In the genomic region with DNA sequence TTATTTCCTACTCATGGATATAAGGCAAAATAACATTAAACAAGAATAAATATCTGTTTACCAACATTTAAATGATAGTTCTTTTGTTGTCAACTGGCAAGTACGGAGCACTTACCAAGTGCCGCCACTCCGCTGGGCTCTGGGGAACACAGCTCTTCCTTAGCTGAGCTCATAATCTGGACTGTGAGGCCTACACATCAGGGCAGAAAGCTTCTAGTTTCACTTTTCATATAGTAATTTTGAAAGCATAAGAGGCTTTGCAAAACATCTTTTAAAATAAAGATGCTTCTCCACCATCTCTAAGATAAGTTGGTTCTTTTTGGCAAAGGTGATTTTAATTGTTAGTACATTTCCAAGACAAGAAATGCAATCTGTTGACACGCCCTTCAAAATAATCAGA, we compare ENCODE assay signal across 8 cellular contexts.
DNase-seq lines count a peak whose midpoint lies in the region; ATAC-seq, FAIRE-seq and TF ChIP-seq lines count a peak whose summit lies in the region.

No MANE protein-coding gene starts in this region.

- ATAC-seq in HepG2 (no peak), HG03159 (IDR thresholded peaks at IDR 0.05; ENCODE audit: unreplicated experiment) (peak; percentile 53)

- H3K36me3 ChIP-seq in liver (ENCODE audit: control insufficient read depth in 4 of 4, insufficient read depth in 3 of 4, low read depth in 1 of 4, low read length in 3 of 4) (no peaks in the 10 kb centered on the region), HepG2 (replicated peaks in 1 of 2; ENCODE audit: control insufficient read depth in 1 of 2, insufficient read depth in 2 of 2, low read length in 2 of 2) (no peaks in the 10 kb centered on the region), ovary (no peaks in the 10 kb centered on the region)

- H2AFZ ChIP-seq in HepG2 (ENCODE audit: low read length), result no peak overlapping the region

- no TSS peak for BruUV-seq in HepG2 (replicated peaks; lab: Mats Ljungman, UMichigan)

- intact Hi-C loops in HepG2 (cut with micrococcal nuclease; ENCODE audit: unreplicated experiment), result no loop called here
- intact Hi-C loops in ovary (cut with DNase I), result loop anchor here in 1 of 4 donors (5.0 kb wide), 1 partner anchor 34 kb away; no protein-coding TSS in a partner anchor

- TF ChIP-seq EP300 in HepG2 (IDR thresholded peaks at IDR 0.05; ENCODE audit: low read depth in 2 of 2, low read length in 2 of 2), result no peak
- TF ChIP-seq EP300 in HepG2 (CRISPR knock-in tag; IDR thresholded peaks at IDR 0.05; ENCODE audit: borderline replicate concordance), result no peak
- no peak for TF ChIP-seq EP300 in ovary (IDR thresholded peaks at IDR 0.05)

- H3K79me2 ChIP-seq in HepG2 (ENCODE audit: insufficient read depth, low read length), result no peaks in the 10 kb centered on the region

- TF ChIP-seq POLR2A in HepG2 (IDR thresholded peaks at IDR 0.05; ENCODE audit: insufficient read depth in 1 of 2, low read depth in 2 of 2, low read length in 2 of 2) (no peak), ovary (IDR thresholded peaks at IDR 0.05) (no peak)

- FAIRE-seq in HepG2 (lab: Jason Lieb, UNC), result no peak

- 69% methylated on average over 4 of the region's 4 CpGs for WGBS in liver
- WGBS in HepG2 (ENCODE audit: low lambda C conversion rate), result 66% methylated on average over 4 of the region's 4 CpGs
- 6 to 9% (median 8%) methylated on average over 4 of the region's 4 CpGs for WGBS in ovary, 3 donors

- TF ChIP-seq CTCF in liver (IDR thresholded peaks at IDR 0.05; ENCODE audit: low read depth, low read length, missing input control) (no peak), HepG2 (CRISPR knock-in tag; IDR thresholded peaks at IDR 0.05) (no peak), ovary (IDR thresholded peaks at IDR 0.05) (no peak)

- TF ChIP-seq RAD21 in liver (IDR thresholded peaks at IDR 0.05), result no peak
- TF ChIP-seq RAD21 in HepG2 (CRISPR knock-in tag; IDR thresholded peaks at IDR 0.05), result no peak

- CTCF ChIA-PET in HepG2 (lab: Yijun Ruan, JAX; ENCODE audit: low intra/inter-chr PET ratio, low total read pairs), result no interaction called here

- H4K20me1 ChIP-seq in HepG2 (ENCODE audit: insufficient read depth, low read length), result no peaks in the 10 kb centered on the region

- H3K4me2 ChIP-seq in HepG2 (ENCODE audit: low read depth, low read length), result no peak overlapping the region

- H3K9ac ChIP-seq in liver (ENCODE audit: low read depth in 1 of 2, low read length in 2 of 2), result peak overlapping the region in 1 of 2 donors; percentile 63
- no peak overlapping the region for H3K9ac ChIP-seq in HepG2 (ENCODE audit: insufficient read depth, low read depth, low read length)

- in situ Hi-C loops in HepG2 (cut with HindIII; ENCODE audit: extremely low pct_ligation_motif_present, low pct_unique_long_range_greater_than_20kb), result no loop called here

- H3K4me1 ChIP-seq in liver (ENCODE audit: control insufficient read depth in 4 of 4, insufficient read depth in 4 of 4, low read length in 3 of 4) (no peaks in the 10 kb centered on the region), HepG2 (ENCODE audit: insufficient read depth, low read length) (no peaks in the 10 kb centered on the region), ovary (ENCODE audit: insufficient read depth) (peaks cover 8% of the 10 kb centered on the region)

- H3K27me3 ChIP-seq in liver (ENCODE audit: control insufficient read depth in 4 of 4, insufficient read depth in 4 of 4, low read length in 3 of 4), result no peaks in the 10 kb centered on the region
- no peaks in the 10 kb centered on the region for H3K27me3 ChIP-seq in HepG2 (ENCODE audit: control insufficient read depth in 1 of 2, insufficient read depth in 2 of 2, low read length in 2 of 2)
- no peaks in the 10 kb centered on the region for H3K27me3 ChIP-seq in ovary

- H3K9me3 ChIP-seq in liver (ENCODE audit: control insufficient read depth in 4 of 4, low read length in 3 of 4) (no peaks in the 10 kb centered on the region), HepG2 (ENCODE audit: low read length) (no peaks in the 10 kb centered on the region), ovary (no peaks in the 10 kb centered on the region)

- H3K27ac ChIP-seq in liver (ENCODE audit: low read depth in 1 of 2, low read length in 2 of 2), result peak overlapping the region; percentile 70 to 75
- no peak overlapping the region for H3K27ac ChIP-seq in HepG2 (ENCODE audit: extremely low read length, insufficient read depth, low read length)
- peak overlapping the region; percentile 48 for H3K27ac ChIP-seq in epithelial cell of prostate
- peak overlapping the region in 1 of 2 donors; percentile 82 for H3K27ac ChIP-seq in ovary

- DNase-seq in HepG2 (ENCODE audit: low spot score) (no peak), epithelial cell of prostate (ENCODE audit: low read depth, low spot score) (no peak), ovary (peak; percentile 42 to 55 (median 50)), NCI-H2081 treated with DMSO at 0.1 percent for 48 hours (lab: John Stamatoyannopoulos, UW) (no peak), GDM1 (lab: John Stamatoyannopoulos, UW) (no peak)
- peak; percentile 59 for DNase-seq in activated CD4-positive, alpha-beta T cell treated with anti-CD3 and anti-CD28 coated beads for 48 hours

- POLR2A ChIA-PET in HepG2 (lab: Yijun Ruan, JAX), result no interaction called here

- H3K4me3 ChIP-seq in liver (ENCODE audit: low read depth in 1 of 3, low read length in 3 of 3) (no peak overlapping the region), HepG2 (replicated peaks in 1 of 3; ENCODE audit: insufficient read depth in 1 of 3, low read depth in 2 of 3, low read length in 3 of 3) (no peak overlapping the region), ovary (peak overlapping the region; percentile 15)

TF ChIP-seq in liver, 16 proteins besides CTCF, POLR2A, EP300 and RAD21:
- TF ChIP-seq, protein P1, sequence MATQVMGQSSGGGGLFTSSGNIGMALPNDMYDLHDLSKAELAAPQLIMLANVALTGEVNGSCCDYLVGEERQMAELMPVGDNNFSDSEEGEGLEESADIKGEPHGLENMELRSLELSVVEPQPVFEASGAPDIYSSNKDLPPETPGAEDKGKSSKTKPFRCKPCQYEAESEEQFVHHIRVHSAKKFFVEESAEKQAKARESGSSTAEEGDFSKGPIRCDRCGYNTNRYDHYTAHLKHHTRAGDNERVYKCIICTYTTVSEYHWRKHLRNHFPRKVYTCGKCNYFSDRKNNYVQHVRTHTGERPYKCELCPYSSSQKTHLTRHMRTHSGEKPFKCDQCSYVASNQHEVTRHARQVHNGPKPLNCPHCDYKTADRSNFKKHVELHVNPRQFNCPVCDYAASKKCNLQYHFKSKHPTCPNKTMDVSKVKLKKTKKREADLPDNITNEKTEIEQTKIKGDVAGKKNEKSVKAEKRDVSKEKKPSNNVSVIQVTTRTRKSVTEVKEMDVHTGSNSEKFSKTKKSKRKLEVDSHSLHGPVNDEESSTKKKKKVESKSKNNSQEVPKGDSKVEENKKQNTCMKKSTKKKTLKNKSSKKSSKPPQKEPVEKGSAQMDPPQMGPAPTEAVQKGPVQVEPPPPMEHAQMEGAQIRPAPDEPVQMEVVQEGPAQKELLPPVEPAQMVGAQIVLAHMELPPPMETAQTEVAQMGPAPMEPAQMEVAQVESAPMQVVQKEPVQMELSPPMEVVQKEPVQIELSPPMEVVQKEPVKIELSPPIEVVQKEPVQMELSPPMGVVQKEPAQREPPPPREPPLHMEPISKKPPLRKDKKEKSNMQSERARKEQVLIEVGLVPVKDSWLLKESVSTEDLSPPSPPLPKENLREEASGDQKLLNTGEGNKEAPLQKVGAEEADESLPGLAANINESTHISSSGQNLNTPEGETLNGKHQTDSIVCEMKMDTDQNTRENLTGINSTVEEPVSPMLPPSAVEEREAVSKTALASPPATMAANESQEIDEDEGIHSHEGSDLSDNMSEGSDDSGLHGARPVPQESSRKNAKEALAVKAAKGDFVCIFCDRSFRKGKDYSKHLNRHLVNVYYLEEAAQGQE (IDR thresholded peaks at IDR 0.05), result no peak
- no peak for TF ChIP-seq TAF1 (conservative IDR thresholded peaks at IDR 0.05)
- TF ChIP-seq EGR1 (IDR thresholded peaks at IDR 0.05; ENCODE audit: low read depth in 2 of 2), result no peak

TF ChIP-seq in HepG2, 621 proteins besides CTCF, POLR2A, EP300 and RAD21 (continues in another document):
- TF ChIP-seq RBM22 (optimal IDR thresholded peaks at IDR 0.05; ENCODE audit: low read length) (no peak), ZFP36L2 (CRISPR knock-in tag; IDR thresholded peaks at IDR 0.05) (no peak), ASH2L (IDR thresholded peaks at IDR 0.05; ENCODE audit: insufficient read length, low read depth, low read length) (no peak), SIX4 (CRISPR knock-in tag; IDR thresholded peaks at IDR 0.05) (no peak), CCAR2 (optimal IDR thresholded peaks at IDR 0.05; ENCODE audit: low read depth, low read length) (no peak), BHLHE40 (IDR thresholded peaks at IDR 0.05; ENCODE audit: low read length) (no peak), SMAD3 (CRISPR knock-in tag; IDR thresholded peaks at IDR 0.05) (no peak)
- TF ChIP-seq, protein P2, sequence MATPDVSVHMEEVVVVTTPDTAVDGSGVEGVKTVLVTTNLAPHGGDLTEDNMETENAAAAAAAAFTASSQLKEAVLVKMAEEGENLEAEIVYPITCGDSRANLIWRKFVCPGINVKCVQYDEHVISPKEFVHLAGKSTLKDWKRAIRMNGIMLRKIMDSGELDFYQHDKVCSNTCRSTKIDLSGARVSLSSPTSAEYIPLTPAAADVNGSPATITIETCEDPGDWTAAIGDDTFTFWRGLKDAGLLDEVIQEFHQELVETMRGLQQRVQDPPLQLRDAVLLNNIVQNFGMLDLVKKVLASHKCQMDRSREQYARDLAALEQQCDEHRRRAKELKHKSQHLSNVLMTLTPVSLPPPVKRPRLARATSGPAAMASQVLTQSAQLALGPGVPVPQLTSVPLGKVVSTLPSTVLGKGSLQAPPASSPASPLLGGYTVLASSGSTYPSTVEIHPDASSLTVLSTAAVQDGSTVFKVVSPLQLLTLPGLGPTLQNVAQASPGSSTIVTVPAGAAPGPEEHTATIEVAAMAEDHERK (CRISPR knock-in tag; IDR thresholded peaks at IDR 0.05; ENCODE audit: low read depth), result no peak
- TF ChIP-seq, protein P3, sequence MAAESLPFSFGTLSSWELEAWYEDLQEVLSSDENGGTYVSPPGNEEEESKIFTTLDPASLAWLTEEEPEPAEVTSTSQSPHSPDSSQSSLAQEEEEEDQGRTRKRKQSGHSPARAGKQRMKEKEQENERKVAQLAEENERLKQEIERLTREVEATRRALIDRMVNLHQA (CRISPR knock-in tag; IDR thresholded peaks at IDR 0.05), result no peak

Comparison
In these comparisons a context has a peak if more than half of its experiments do, and no peak if none do; other contexts are left out.
1. DNase-seq: peak in activated CD4-positive, alpha-beta T cell treated with anti-CD3 and anti-CD28 coated beads for 48 hours (single experiment) and ovary (5 of 5); none in HepG2 (single experiment), epithelial cell of prostate (single experiment), NCI-H2081 treated with DMSO at 0.1 percent for 48 hours (single experiment) and GDM1 (single experiment).